23 cellular contexts compared by ENCODE assay signal in the genomic region with DNA sequence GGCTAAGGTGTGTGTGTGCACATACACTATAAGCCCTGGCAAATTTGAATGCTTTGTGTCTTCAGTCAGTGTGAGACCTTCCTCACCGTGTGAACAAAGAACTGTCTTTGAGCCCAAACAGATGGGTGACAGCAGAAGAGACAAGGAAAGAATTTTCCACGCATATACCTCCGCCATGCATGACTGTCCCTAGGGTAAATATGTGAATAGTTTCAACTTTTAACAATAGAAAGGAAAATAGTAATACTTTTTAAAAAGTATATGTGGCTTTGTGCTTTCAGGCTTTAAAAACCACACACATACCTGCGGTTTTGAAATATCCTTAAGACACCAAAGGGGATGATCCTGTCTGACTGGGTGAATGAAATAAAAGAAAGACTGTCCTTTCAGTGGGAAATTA.
DNase-seq lines count a peak whose midpoint lies in the region; ATAC-seq and TF ChIP-seq lines count a peak whose summit lies in the region.
"Had no signal": no experiment of that assay in that cellular context is flagged by ENCODE, and none has a peak within 500 bp of the region (broad histone marks: within the 10 kb centered on the region; RNA-seq: fewer than 3 reads in every experiment).

No MANE protein-coding gene starts in this region.

- no peaks in the 10 kb centered on the region for H4K20me1 ChIP-seq in GM23248 (ENCODE audit: insufficient read depth)

- no peak overlapping the region for H4K8ac ChIP-seq in mesenchymal stem cell (ENCODE audit: low read length)

- H3K4me1 Mint-ChIP-seq in stimulated activated naive CD8-positive, alpha-beta T cell treated with anti-CD3 and anti-CD28 coated beads, Interleukin-15, amount 100 ng/mL, for 72 hours = no peaks in the 10 kb centered on the region
- H3K4me1 Mint-ChIP-seq: IgD-negative memory B cell, T-helper 17 cell had no signal

- H4K91ac ChIP-seq in mesenchymal stem cell (ENCODE audit: low read length) = no peak overlapping the region

- H3K36me3 ChIP-seq in GM23248 (ENCODE audit: low read depth) (no peaks in the 10 kb centered on the region), brain microvascular endothelial cell (replicated peaks) (no peaks in the 10 kb centered on the region), mesenchymal stem cell (ENCODE audit: control insufficient read depth in 1 of 2, insufficient read depth in 2 of 2, low read depth in 1 of 2, low read length in 2 of 2) (no peaks in the 10 kb centered on the region)
- H3K36me3 ChIP-seq: neutrophil, thoracic aorta had no signal

- H3K27me3 ChIP-seq in GM23248 (replicated peaks; ENCODE audit: insufficient read depth) = no peaks in the 10 kb centered on the region
- H3K27me3 ChIP-seq in brain microvascular endothelial cell (replicated peaks) = no peaks in the 10 kb centered on the region
- no peaks in the 10 kb centered on the region for H3K27me3 ChIP-seq in mesenchymal stem cell (ENCODE audit: control insufficient read depth in 1 of 2, insufficient read depth in 1 of 2, low read length in 2 of 2)
- H3K27me3 ChIP-seq: neutrophil had no signal

- ATAC-seq in stimulated activated naive CD8-positive, alpha-beta T cell treated with anti-CD3 and anti-CD28 coated beads, Interleukin-15, amount 100 ng/mL, for 72 hours = no peak
- ATAC-seq: activated CD8-positive, alpha-beta T cell treated with anti-CD3 and anti-CD28 coated beads for 36 hours; CD8-positive, alpha-beta T cell; left lobe of liver; T-helper 17 cell had no signal

- H3K4me3 Mint-ChIP-seq in stimulated activated naive CD8-positive, alpha-beta T cell treated with anti-CD3 and anti-CD28 coated beads, Interleukin-15, amount 100 ng/mL, for 72 hours = no peak overlapping the region
- H3K4me3 Mint-ChIP-seq: activated CD8-positive, alpha-beta T cell treated with anti-CD3 and anti-CD28 coated beads for 36 hours; activated naive CD4-positive, alpha-beta T cell treated with anti-CD3 and anti-CD28 coated beads for 36 hours; CD8-positive, alpha-beta T cell; IgD-negative memory B cell; T-helper 17 cell had no signal

- no peak overlapping the region for H2BK5ac ChIP-seq in mesenchymal stem cell (ENCODE audit: low read depth, low read length, poor library complexity, severe bottlenecking)

- intact Hi-C loops in lower leg skin (cut with DNase I; ENCODE audit: low total_unique reads) = no loop called here

- DNase-seq in GM23248 = peak; percentile 37
- peak; percentile 30 for DNase-seq in NCI-H69 (lab: John Stamatoyannopoulos, UW)
- DNase-seq in brain microvascular endothelial cell = peak; percentile 16
- DNase-seq in mesenchymal stem cell = no peak
- DNase-seq in cerebellar cortex (ENCODE audit: low spot score) = no peak
- DNase-seq in stimulated activated naive CD8-positive, alpha-beta T cell treated with anti-CD3 and anti-CD28 coated beads, Interleukin-15, amount 100 ng/mL, for 72 hours = no peak
- no peak for DNase-seq in stimulated activated CD8-positive, alpha-beta memory T cell treated with anti-CD3 and anti-CD28 coated beads, Interleukin-4, amount 100 ng/mL, for 48 hours
- no peak for DNase-seq in lower leg skin (ENCODE audit: low spot score in 2 of 2)
- DNase-seq: activated CD8-positive, alpha-beta T cell treated with anti-CD3 and anti-CD28 coated beads for 36 hours; activated naive CD4-positive, alpha-beta T cell treated with anti-CD3 and anti-CD28 coated beads for 36 hours; activated T-cell treated with anti-CD3 and anti-CD28 coated beads, Interleukin-2, amount 50 U/mL, for 1 hour; CD8-positive, alpha-beta T cell; H7; NCI-H2029; NCI-H510A; retina; SHP77; stimulated activated CD4-positive, alpha-beta T cell treated with anti-CD3 and anti-CD28 coated beads, Interleukin-12 subunit alpha, Interleukin-12 subunit beta, amount 100 ng/mL, for 4 hours; T-helper 17 cell had no signal

- H2AK5ac ChIP-seq in mesenchymal stem cell (ENCODE audit: low read length, severe bottlenecking) = no peak overlapping the region

- no peak for TF ChIP-seq POLR2A in lower leg skin (IDR thresholded peaks at IDR 0.05)

- H3F3A ChIP-seq in GM23248 (ENCODE audit: insufficient read depth) = peaks cover 40% of the 10 kb centered on the region; the same call in 1 of the 2 replicates

- H2BK120ac ChIP-seq in mesenchymal stem cell (ENCODE audit: low read depth, low read length) = no peak overlapping the region

- no peaks in the 10 kb centered on the region for H3K79me2 ChIP-seq in GM23248 (ENCODE audit: insufficient read depth)

- H3K79me1 ChIP-seq in mesenchymal stem cell (replicated peaks; ENCODE audit: low read length, poor library complexity, severe bottlenecking) = no peaks in the 10 kb centered on the region

- H2BK15ac ChIP-seq in mesenchymal stem cell (ENCODE audit: low read depth, poor library complexity, severe bottlenecking) = no peak overlapping the region

- H3K18ac ChIP-seq in mesenchymal stem cell (ENCODE audit: low read depth in 1 of 2, low read length in 2 of 2) = no peak overlapping the region

- no peak overlapping the region for H2AFZ ChIP-seq in GM23248
- no peak overlapping the region for H2AFZ ChIP-seq in mesenchymal stem cell (ENCODE audit: low read depth, low read length)

- no peaks in the 10 kb centered on the region for H3K9me3 ChIP-seq in GM23248 (ENCODE audit: low read depth)
- peaks cover 9% of the 10 kb centered on the region for H3K9me3 ChIP-seq in mesenchymal stem cell (ENCODE audit: control insufficient read depth, low read length)
- H3K9me3 ChIP-seq: neutrophil, thoracic aorta had no signal

- H3K27me3 Mint-ChIP-seq in stimulated activated naive CD8-positive, alpha-beta T cell treated with anti-CD3 and anti-CD28 coated beads, Interleukin-15, amount 100 ng/mL, for 72 hours = no peaks in the 10 kb centered on the region
- H3K27me3 Mint-ChIP-seq: activated CD8-positive, alpha-beta T cell treated with anti-CD3 and anti-CD28 coated beads for 36 hours; IgD-negative memory B cell; T-helper 17 cell had no signal

- H3K9ac ChIP-seq in GM23248 = no peak overlapping the region
- H3K9ac ChIP-seq in mesenchymal stem cell (ENCODE audit: low read length) = no peak overlapping the region

- H3K4ac ChIP-seq in mesenchymal stem cell (ENCODE audit: low read depth in 1 of 2, low read length in 2 of 2) = no peak overlapping the region

- peaks cover 42% of the 10 kb centered on the region for H3K4me1 ChIP-seq in GM23248 (ENCODE audit: insufficient read depth)
- H3K4me1 ChIP-seq in mesenchymal stem cell (ENCODE audit: control insufficient read depth, insufficient read depth, low read depth, low read length) = peaks cover 4% of the 10 kb centered on the region

- no peak overlapping the region for H2BK12ac ChIP-seq in mesenchymal stem cell (ENCODE audit: low read length in 2 of 2)

- no peak overlapping the region for H3K4me2 ChIP-seq in GM23248 (ENCODE audit: unreplicated experiment)
- H3K4me2 ChIP-seq in mesenchymal stem cell (ENCODE audit: low read length, poor library complexity, severe bottlenecking) = no peak overlapping the region

- H3K14ac ChIP-seq in mesenchymal stem cell (ENCODE audit: low read length in 2 of 2) = no peak overlapping the region

- H3K9me2 ChIP-seq in GM23248 (ENCODE audit: insufficient read depth) = no peaks in the 10 kb centered on the region

- in situ Hi-C loops in GM23248 (cut with MboI) (no loop called here), brain microvascular endothelial cell (cut with HindIII; ENCODE audit: low pct_ligation_motif_present, low sequenced_read_pairs) (no loop called here)

- TF ChIP-seq CTCF in brain microvascular endothelial cell (IDR thresholded peaks at IDR 0.05; ENCODE audit: low read depth, low read length, missing control alignments) (no peak), lower leg skin (IDR thresholded peaks at IDR 0.05) (no peak)

- no peak overlapping the region for H3K23ac ChIP-seq in mesenchymal stem cell (ENCODE audit: low read length in 2 of 2)

- H3K27ac ChIP-seq in GM23248 (no peak overlapping the region), brain microvascular endothelial cell (peak overlapping the region; percentile 20), mesenchymal stem cell (ENCODE audit: low read length, poor library complexity, severe bottlenecking) (peak overlapping the region; percentile 50)
- H3K27ac ChIP-seq: neutrophil, thoracic aorta had no signal

- 78% methylated on average over 4 of the region's 4 CpGs for WGBS in GM23248 (ENCODE audit: low coverage in 1 of 2, low lambda C conversion rate in 2 of 2, missing lambda C conversion rate in 2 of 2), 2 experiments
- WGBS in mesenchymal stem cell = 80% methylated on average over 3 of the region's 4 CpGs
- WGBS in lower leg skin, 2 donors = 78 to 80% methylated on average over 4 of the region's 4 CpGs

- H3K4me3 ChIP-seq in GM23248 (no peak overlapping the region), brain microvascular endothelial cell (ENCODE audit: low read depth, low read length) (no peak overlapping the region), mesenchymal stem cell (ENCODE audit: insufficient read depth in 1 of 2, low read depth in 1 of 2, low read length in 2 of 2) (no peak overlapping the region), lower leg skin (ENCODE audit: low read depth, poor library complexity, severe bottlenecking) (no peak overlapping the region)
- H3K4me3 ChIP-seq: thoracic aorta had no signal

- H3K9me3 Mint-ChIP-seq in stimulated activated naive CD8-positive, alpha-beta T cell treated with anti-CD3 and anti-CD28 coated beads, Interleukin-15, amount 100 ng/mL, for 72 hours = peaks cover 4 to 13% of the 10 kb centered on the region in 2 donors

- H3K27ac Mint-ChIP-seq in stimulated activated naive CD8-positive, alpha-beta T cell treated with anti-CD3 and anti-CD28 coated beads, Interleukin-15, amount 100 ng/mL, for 72 hours = no peak overlapping the region
- H3K27ac Mint-ChIP-seq: activated CD8-positive, alpha-beta T cell treated with anti-CD3 and anti-CD28 coated beads for 36 hours; activated naive CD4-positive, alpha-beta T cell treated with anti-CD3 and anti-CD28 coated beads for 36 hours; CD8-positive, alpha-beta T cell; IgD-negative memory B cell; T-helper 17 cell had no signal

Comparison
In these comparisons a context has a peak if more than half of its experiments do, and no peak if none do; other contexts are left out.
1. DNase-seq: peak in GM23248 (single experiment), NCI-H69 (single experiment) and brain microvascular endothelial cell (single experiment); none in mesenchymal stem cell (single experiment), cerebellar cortex (single experiment), stimulated activated naive CD8-positive, alpha-beta T cell treated with anti-CD3 and anti-CD28 coated beads, Interleukin-15, amount 100 ng/mL, for 72 hours (0 of 2), stimulated activated CD8-positive, alpha-beta memory T cell treated with anti-CD3 and anti-CD28 coated beads, Interleukin-4, amount 100 ng/mL, for 48 hours (single experiment) and lower leg skin (0 of 2).